Comparison of ENCODE assay signal across 28 cellular contexts in genomic region chr14:67343601-67344230, GRCh38. TPM values are rescaled to one million over a fixed set of nuclear protein-coding genes. Genes with fewer than 3 reads are reported as not detected.
DNase-seq lines count a peak whose midpoint lies in the region; ATAC-seq, FAIRE-seq and TF ChIP-seq lines count a peak whose summit lies in the region.
"Had no signal": no experiment of that assay in that cellular context is flagged by ENCODE, and none has a peak within 500 bp of the region (broad histone marks: within the 10 kb centered on the region; RNA-seq: fewer than 3 reads in every experiment).

No MANE protein-coding gene starts in this region.

- no peaks in the 10 kb centered on the region for H3K4me1 Mint-ChIP-seq in stimulated activated naive CD8-positive, alpha-beta T cell treated with anti-CD3 and anti-CD28 coated beads, Interleukin-15, Interleukin-2, amounts not matched to agents 100 ng/mL and 50 ng/mL, for 24 hours (ENCODE audit: low read depth)
- H3K4me1 Mint-ChIP-seq: naive thymus-derived CD8-positive, alpha-beta T cell had no signal

- no peak for DNase-seq in stimulated activated naive CD8-positive, alpha-beta T cell treated with anti-CD3 and anti-CD28 coated beads, Interleukin-15, Interleukin-2, amounts not matched to agents 100 U/mL and 50 U/mL, for 24 hours
- DNase-seq in bronchial epithelial cell (ENCODE audit: low read depth) (peak; percentile 98), fibroblast of mammary gland (ENCODE audit: low read depth) (peak; percentile 35), caudate nucleus (lab: John Stamatoyannopoulos, UW) (no peak), SJCRH30 (no peak)
- no peak for DNase-seq in stimulated activated CD4-positive, alpha-beta T cell treated with anti-CD3 and anti-CD28 coated beads, Interleukin-2, amount 100 ng/mL, for 24 hours
- DNase-seq: activated CD4-positive, CD25-positive, alpha-beta regulatory T cell treated with anti-CD3 and anti-CD28 coated beads, Interleukin-2, amount 50 U/mL, for 72 hours; activated CD8-positive, alpha-beta T cell treated with anti-CD3 and anti-CD28 coated beads for 36 hours; activated T-cell treated with anti-CD3 and anti-CD28 coated beads for 4 hours; body of pancreas; DMS153; glutamatergic neuron; GOT3; islet precursor cell; midbrain; MM.1S; naive thymus-derived CD8-positive, alpha-beta T cell; NCI-H1417; NCI-H2029 treated with DMSO at 0.1 percent for 48 hours; NCI-H2227 treated with DMSO at 0.1 percent for 48 hours; NCI-H69; occipital lobe; psoas muscle; stimulated activated naive CD4-positive, alpha-beta T cell had no signal

- no peak for ATAC-seq in stimulated activated naive CD8-positive, alpha-beta T cell treated with anti-CD3 and anti-CD28 coated beads, Interleukin-15, Interleukin-2, amounts not matched to agents 100 U/mL and 50 U/mL, for 24 hours
- ATAC-seq: activated CD8-positive, alpha-beta T cell treated with anti-CD3 and anti-CD28 coated beads for 36 hours; body of pancreas; K562; naive thymus-derived CD8-positive, alpha-beta T cell; psoas muscle had no signal

- H3K27ac ChIP-seq in caudate nucleus (ENCODE audit: low read depth, low read length) (no peak overlapping the region), SJCRH30 (no peak overlapping the region)
- H3K27ac ChIP-seq: body of pancreas, psoas muscle had no signal

- H3K27me3 Mint-ChIP-seq in stimulated activated naive CD8-positive, alpha-beta T cell treated with anti-CD3 and anti-CD28 coated beads, Interleukin-15, Interleukin-2, amounts not matched to agents 100 ng/mL and 50 ng/mL, for 24 hours, result no peaks in the 10 kb centered on the region
- H3K27me3 Mint-ChIP-seq: activated CD8-positive, alpha-beta T cell treated with anti-CD3 and anti-CD28 coated beads for 36 hours; naive thymus-derived CD8-positive, alpha-beta T cell had no signal

- no peak overlapping the region for H3K4me3 Mint-ChIP-seq in stimulated activated naive CD8-positive, alpha-beta T cell treated with anti-CD3 and anti-CD28 coated beads, Interleukin-15, Interleukin-2, amounts not matched to agents 100 ng/mL and 50 ng/mL, for 24 hours
- H3K4me3 Mint-ChIP-seq: activated CD8-positive, alpha-beta T cell treated with anti-CD3 and anti-CD28 coated beads for 36 hours; naive thymus-derived CD8-positive, alpha-beta T cell had no signal

- H3K36me3 ChIP-seq in bronchial epithelial cell (ENCODE audit: control insufficient read depth, insufficient read depth, low read length) (peaks cover 4% of the 10 kb centered on the region), SJCRH30 (peaks cover 45% of the 10 kb centered on the region)

- TF ChIP-seq CTCF in bronchial epithelial cell (IDR thresholded peaks at IDR 0.05; ENCODE audit: insufficient read depth, low read length, severe bottlenecking) (no peak), fibroblast of mammary gland (conservative IDR thresholded peaks at IDR 0.05; ENCODE audit: control insufficient read depth, insufficient read depth, low read depth, low read length) (no peak)

- H3K27ac Mint-ChIP-seq in stimulated activated naive CD8-positive, alpha-beta T cell treated with anti-CD3 and anti-CD28 coated beads, Interleukin-15, Interleukin-2, amounts not matched to agents 100 ng/mL and 50 ng/mL, for 24 hours, result peak overlapping the region; percentile 23
- H3K27ac Mint-ChIP-seq: activated CD8-positive, alpha-beta T cell treated with anti-CD3 and anti-CD28 coated beads for 36 hours had no signal

- peaks cover 28% of the 10 kb centered on the region for H3K36me3 Mint-ChIP-seq in stimulated activated naive CD8-positive, alpha-beta T cell treated with anti-CD3 and anti-CD28 coated beads, Interleukin-15, Interleukin-2, amounts not matched to agents 100 ng/mL and 50 ng/mL, for 24 hours (ENCODE audit: low read depth)

- H3K4me1 ChIP-seq in SJCRH30, result no peaks in the 10 kb centered on the region
- H3K4me1 ChIP-seq: body of pancreas, psoas muscle had no signal

- H3K9me3 Mint-ChIP-seq in stimulated activated naive CD8-positive, alpha-beta T cell treated with anti-CD3 and anti-CD28 coated beads, Interleukin-15, Interleukin-2, amounts not matched to agents 100 ng/mL and 50 ng/mL, for 24 hours, result no peaks in the 10 kb centered on the region
- H3K9me3 Mint-ChIP-seq: activated CD8-positive, alpha-beta T cell treated with anti-CD3 and anti-CD28 coated beads for 36 hours; naive thymus-derived CD8-positive, alpha-beta T cell had no signal

- no peaks in the 10 kb centered on the region for H3K9me3 ChIP-seq in SJCRH30 (replicated peaks)
- H3K9me3 ChIP-seq: body of pancreas, psoas muscle had no signal

- FAIRE-seq in bronchial epithelial cell (lab: Jason Lieb, UNC), result no peak
- FAIRE-seq: colon, K562, RCC 7860 had no signal

- H3K4me3 ChIP-seq in bronchial epithelial cell (ENCODE audit: low read depth, low read length) (no peak overlapping the region), fibroblast of mammary gland (ENCODE audit: control insufficient read depth, low read depth, low read length) (no peak overlapping the region), SJCRH30 (no peak overlapping the region)
- H3K4me3 ChIP-seq: body of pancreas, K562, psoas muscle had no signal

- H3K27me3 ChIP-seq in bronchial epithelial cell (ENCODE audit: control insufficient read depth, insufficient read depth, low read length) (no peaks in the 10 kb centered on the region), SJCRH30 (no peaks in the 10 kb centered on the region)
- H3K27me3 ChIP-seq: body of pancreas had no signal

RNA-seq across cellular contexts. Expression of gene ATP6V1D, which starts 15.9 kb away (rescaled TPM):
- 126 and 155 TPM in 2 replicates for total RNA-seq in bronchial epithelial cell
- 65.2 and 77.8 TPM in 2 replicates for total RNA-seq in SJCRH30 (2014; rRNA removed; shearing (Covaris generic))

RNA-seq across cellular contexts. Expression of gene EIF2S1, which starts 16.4 kb away (rescaled TPM):
- total RNA-seq in bronchial epithelial cell, result 356 and 395 TPM in 2 replicates
- 232 and 236 TPM in 2 replicates for total RNA-seq in SJCRH30 (2014; rRNA removed; shearing (Covaris generic))

Comparison
In these comparisons a context has a peak if more than half of its experiments do, and no peak if none do; other contexts are left out.
1. DNase-seq: peak in bronchial epithelial cell (single experiment) and fibroblast of mammary gland (single experiment); none in stimulated activated naive CD8-positive, alpha-beta T cell treated with anti-CD3 and anti-CD28 coated beads, Interleukin-15, Interleukin-2, amounts not matched to agents 100 U/mL and 50 U/mL, for 24 hours (single experiment), caudate nucleus (0 of 61), stimulated activated CD4-positive, alpha-beta T cell treated with anti-CD3 and anti-CD28 coated beads, Interleukin-2, amount 100 ng/mL, for 24 hours (0 of 2) and SJCRH30 (0 of 2).